ENCODE assay signal across 12 cellular contexts in the genomic region with DNA sequence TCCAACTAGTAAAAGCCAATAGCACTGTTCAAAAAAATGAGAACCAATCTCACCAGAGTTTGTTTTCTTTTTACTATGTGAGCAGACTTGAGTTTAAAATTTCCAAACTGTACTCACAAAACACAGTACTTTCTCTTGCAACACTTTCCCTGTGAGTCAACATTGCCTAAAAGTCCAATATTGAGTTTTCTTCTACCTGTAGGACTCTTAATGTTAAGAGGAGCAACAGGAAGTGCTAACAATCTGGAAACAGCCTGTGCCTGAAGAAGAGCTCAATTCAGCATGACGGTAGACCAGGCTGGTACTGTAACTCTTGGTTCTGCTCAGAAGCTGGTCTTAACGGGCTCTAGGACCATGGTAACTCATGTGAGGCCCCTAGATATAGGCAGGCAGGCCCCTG.
DNase-seq lines count a peak whose midpoint lies in the region; ATAC-seq, FAIRE-seq and TF ChIP-seq lines count a peak whose summit lies in the region.
"Had no signal": no experiment of that assay in that cellular context is flagged by ENCODE, and none has a peak within 500 bp of the region (broad histone marks: within the 10 kb centered on the region; RNA-seq: fewer than 3 reads in every experiment).

No MANE protein-coding gene starts in this region.

- H3K79me2 ChIP-seq in GM23338 (replicated peaks; ENCODE audit: insufficient read depth), result peaks cover 98% of the 10 kb centered on the region

- peaks cover 35% of the 10 kb centered on the region for H3K4me1 Mint-ChIP-seq in GM23338
- H3K4me1 Mint-ChIP-seq in memory B cell, result peaks cover 41% of the 10 kb centered on the region
- peaks cover 23% of the 10 kb centered on the region for H3K4me1 Mint-ChIP-seq in endodermal cell

- TF ChIP-seq CTCF in AG10803 (conservative IDR thresholded peaks at IDR 0.05; ENCODE audit: low read length) (no peak), GM23338 (conservative IDR thresholded peaks at IDR 0.05; ENCODE audit: low read depth in 2 of 2) (no peak), endodermal cell (conservative IDR thresholded peaks at IDR 0.05) (no peak)

- no peaks in the 10 kb centered on the region for H3K36me3 ChIP-seq in GM23338 (ENCODE audit: insufficient read depth)
- H3K36me3 ChIP-seq in endodermal cell (ENCODE audit: control insufficient read depth, insufficient read depth, low read length), result no peaks in the 10 kb centered on the region
- H3K36me3 ChIP-seq: neural progenitor cell had no signal

- no peak overlapping the region for H2AFZ ChIP-seq in GM23338
- H2AFZ ChIP-seq: neural progenitor cell had no signal

- no peak overlapping the region for H3K4me2 ChIP-seq in GM23338
- H3K4me2 ChIP-seq: neural progenitor cell had no signal

- H3K4me3 Mint-ChIP-seq in GM23338, result no peak overlapping the region
- H3K4me3 Mint-ChIP-seq in memory B cell, result no peak overlapping the region
- H3K4me3 Mint-ChIP-seq in endodermal cell, result no peak overlapping the region
- H3K4me3 Mint-ChIP-seq: neural progenitor cell had no signal

- H3K27ac Mint-ChIP-seq in GM23338, result peak overlapping the region; percentile 8; the same call in 1 of the 2 replicates
- peak overlapping the region; percentile 12 to 60 for H3K27ac Mint-ChIP-seq in activated naive CD4-positive, alpha-beta T cell treated with anti-CD3 and anti-CD28 coated beads, Interleukin-2, amount 50 U/mL, for 72 hours
- H3K27ac Mint-ChIP-seq in memory B cell, result peak overlapping the region; percentile 53
- no peak overlapping the region for H3K27ac Mint-ChIP-seq in endodermal cell
- H3K27ac Mint-ChIP-seq: neural progenitor cell had no signal

- ATAC-seq in GM23338 (peak; percentile 24; the same call in 2 of the 3 replicates), memory B cell (ENCODE audit: low read depth) (no peak)
- ATAC-seq in activated naive CD4-positive, alpha-beta T cell treated with anti-CD3 and anti-CD28 coated beads, Interleukin-2, amount 50 U/mL, for 72 hours, result peak; percentile 25 to 51

- H3K9ac ChIP-seq in endodermal cell (ENCODE audit: extremely low read depth, low read length, poor library complexity, severe bottlenecking), result no peak overlapping the region
- H3K9ac ChIP-seq: neural progenitor cell had no signal

- H3K27me3 Mint-ChIP-seq in GM23338 (ENCODE audit: insufficient read depth, low read depth, poor library complexity) (peaks cover 2% of the 10 kb centered on the region), memory B cell (no peaks in the 10 kb centered on the region), endodermal cell (ENCODE audit: insufficient read depth) (no peaks in the 10 kb centered on the region)

- no peaks in the 10 kb centered on the region for H3F3A ChIP-seq in GM23338 (replicated peaks; ENCODE audit: low read depth)

- FAIRE-seq in RCC 7860 (lab: Jason Lieb, UNC), result no peak
- FAIRE-seq: D721Med, endothelial cell of umbilical vein had no signal

- H3K27me3 ChIP-seq in GM23338 (ENCODE audit: insufficient read depth) (no peaks in the 10 kb centered on the region), endodermal cell (ENCODE audit: control insufficient read depth, insufficient read depth, low read length, poor library complexity, severe bottlenecking) (no peaks in the 10 kb centered on the region)
- H3K27me3 ChIP-seq: neural progenitor cell had no signal

- H3K9me3 ChIP-seq in endodermal cell (ENCODE audit: control insufficient read depth, low read length), result no peaks in the 10 kb centered on the region

- no peaks in the 10 kb centered on the region for H3K9me2 ChIP-seq in GM23338 (ENCODE audit: insufficient read depth)

- H3K27ac ChIP-seq in GM23338 (ENCODE audit: low read depth) (peak overlapping the region; percentile 23; the same call in 1 of the 2 replicates), endodermal cell (ENCODE audit: low read depth, low read length) (no peak overlapping the region)
- H3K27ac ChIP-seq: neural progenitor cell had no signal

- no peaks in the 10 kb centered on the region for H4K20me1 ChIP-seq in GM23338 (replicated peaks; ENCODE audit: insufficient read depth)

- peak; percentile 33 for DNase-seq in AG10803 (ENCODE audit: low read depth)
- no peak for DNase-seq in GM23338 (ENCODE audit: low spot score)
- no peak for DNase-seq in activated naive CD4-positive, alpha-beta T cell treated with anti-CD3 and anti-CD28 coated beads, Interleukin-2, amount 50 U/mL, for 72 hours (ENCODE audit: low spot score in 2 of 2)
- DNase-seq in memory B cell (ENCODE audit: low spot score in 2 of 2), result no peak
- no peak for DNase-seq in cerebellum (ENCODE audit: low spot score)
- no peak for DNase-seq in RCC 7860 (ENCODE audit: low spot score)
- DNase-seq in endodermal cell, result no peak
- no peak for DNase-seq in NCI-H2029 (lab: John Stamatoyannopoulos, UW)
- DNase-seq: activated CD4-positive, CD25-positive, alpha-beta regulatory T cell had no signal

- WGBS in endodermal cell (ENCODE audit: insufficient coverage in 1 of 2, insufficient read length in 1 of 2), 2 experiments, result 76 to 91% methylated on average over 2 of the region's 2 CpGs

- peaks cover 40% of the 10 kb centered on the region for H3K4me1 ChIP-seq in GM23338 (ENCODE audit: insufficient read depth)
- H3K4me1 ChIP-seq in endodermal cell (ENCODE audit: control insufficient read depth, insufficient read depth, low read length), result peaks cover under 1% of the 10 kb centered on the region

- H3K4me3 ChIP-seq in AG10803 (ENCODE audit: low read length) (no peak overlapping the region), GM23338 (no peak overlapping the region), endodermal cell (ENCODE audit: low read length) (no peak overlapping the region)
- H3K4me3 ChIP-seq: neural progenitor cell had no signal

- H3K36me3 Mint-ChIP-seq in GM23338 (ENCODE audit: low read depth), result no peaks in the 10 kb centered on the region
- H3K36me3 Mint-ChIP-seq in activated naive CD4-positive, alpha-beta T cell treated with anti-CD3 and anti-CD28 coated beads, Interleukin-2, amount 50 U/mL, for 72 hours, result peaks cover 0 to 7% of the 10 kb centered on the region in 2 donors
- no peaks in the 10 kb centered on the region for H3K36me3 Mint-ChIP-seq in memory B cell
- no peaks in the 10 kb centered on the region for H3K36me3 Mint-ChIP-seq in endodermal cell (ENCODE audit: low read depth)
- H3K36me3 Mint-ChIP-seq: neural progenitor cell had no signal

- no peaks in the 10 kb centered on the region for H3K9me3 Mint-ChIP-seq in GM23338
- H3K9me3 Mint-ChIP-seq in activated naive CD4-positive, alpha-beta T cell treated with anti-CD3 and anti-CD28 coated beads, Interleukin-2, amount 50 U/mL, for 72 hours, result no peaks in the 10 kb centered on the region
- no peaks in the 10 kb centered on the region for H3K9me3 Mint-ChIP-seq in memory B cell
- no peaks in the 10 kb centered on the region for H3K9me3 Mint-ChIP-seq in endodermal cell
- H3K9me3 Mint-ChIP-seq: neural progenitor cell had no signal

TF ChIP-seq in GM23338, 12 proteins besides CTCF, POLR2A, EP300 and RAD21 (continues in another document):
- TF ChIP-seq STAT1 (IDR thresholded peaks at IDR 0.05; ENCODE audit: unreplicated experiment) (no peak), ZNF114 (CRISPR knock-in tag; IDR thresholded peaks at IDR 0.05) (no peak), CREB1 (CRISPR knock-in tag; IDR thresholded peaks at IDR 0.05; ENCODE audit: low read depth) (no peak)
- TF ChIP-seq, protein P1, sequence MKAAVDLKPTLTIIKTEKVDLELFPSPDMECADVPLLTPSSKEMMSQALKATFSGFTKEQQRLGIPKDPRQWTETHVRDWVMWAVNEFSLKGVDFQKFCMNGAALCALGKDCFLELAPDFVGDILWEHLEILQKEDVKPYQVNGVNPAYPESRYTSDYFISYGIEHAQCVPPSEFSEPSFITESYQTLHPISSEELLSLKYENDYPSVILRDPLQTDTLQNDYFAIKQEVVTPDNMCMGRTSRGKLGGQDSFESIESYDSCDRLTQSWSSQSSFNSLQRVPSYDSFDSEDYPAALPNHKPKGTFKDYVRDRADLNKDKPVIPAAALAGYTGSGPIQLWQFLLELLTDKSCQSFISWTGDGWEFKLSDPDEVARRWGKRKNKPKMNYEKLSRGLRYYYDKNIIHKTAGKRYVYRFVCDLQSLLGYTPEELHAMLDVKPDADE (IDR thresholded peaks at IDR 0.05), result no peak
